Comparison of ENCODE assay signal across 27 cellular contexts in genomic region chr1:232695626-232696025, GRCh38.
"Had no signal": no experiment of that assay in that cellular context is flagged by ENCODE, and none has a peak within 500 bp of the region (broad histone marks: within the 10 kb centered on the region; RNA-seq: fewer than 3 reads in every experiment).

No MANE protein-coding gene starts in this region.

- H3K36me3 Mint-ChIP-seq: memory B cell; stimulated activated memory B cell treated with anti-CD40 and anti-IgM and Interleukin-4, amounts not matched to agents 10 μg/mL and 1 μg/mL and 100 μg/mL, for 72 hours had no signal

- H3K27me3 ChIP-seq: hepatocyte, neutrophil, thyroid gland, transverse colon, upper lobe of left lung, vagina had no signal

- H3K79me2 ChIP-seq: hepatocyte, parathyroid adenoma had no signal

- H2AFZ ChIP-seq: hepatocyte, parathyroid adenoma had no signal

- H3K4me2 ChIP-seq: hepatocyte had no signal

- H3K4me1 Mint-ChIP-seq: memory B cell; stimulated activated memory B cell treated with anti-CD40 and anti-IgM and Interleukin-4, amounts not matched to agents 10 μg/mL and 1 μg/mL and 100 μg/mL, for 72 hours; stimulated activated naive CD8-positive, alpha-beta T cell treated with anti-CD3 and anti-CD28 coated beads, Interleukin-15, amount 100 ng/mL, for 72 hours had no signal

- H3K27ac ChIP-seq: heart right ventricle, hepatocyte, left ventricle myocardium inferior, neutrophil, parathyroid adenoma, thyroid gland, upper lobe of left lung, vagina had no signal

- DNase-seq: heart right ventricle; islet precursor cell; left ventricle myocardium inferior; naive thymus-derived CD8-positive, alpha-beta T cell; occipital lobe; right cardiac atrium; small intestine; stimulated activated CD4-positive, alpha-beta T cell treated with anti-CD3 and anti-CD28 coated beads, Interleukin-1b, Interleukin-23, amount 100 ng/mL, for 48 hours; stimulated activated CD4-positive, alpha-beta T cell treated with anti-CD3 and anti-CD28 coated beads, Interleukin-2, amount 100 ng/mL, for 48 hours; stimulated activated CD4-positive, alpha-beta T cell treated with anti-CD3 and anti-CD28 coated beads, Interleukin-4, amount 100 ng/mL, for 4 hours; stimulated activated CD8-positive, alpha-beta memory T cell treated with anti-CD3 and anti-CD28 coated beads, Interleukin-4, amount 100 ng/mL, for 48 hours; stimulated activated naive CD4-positive, alpha-beta T cell treated with Interleukin-2 at 50 U/mL for 16 hours; stimulated activated naive CD8-positive, alpha-beta T cell treated with anti-CD3 and anti-CD28 coated beads, Interleukin-15, amount 100 ng/mL, for 72 hours; substantia nigra; thyroid gland; transverse colon; upper lobe of left lung had no signal

- H3K27ac Mint-ChIP-seq: memory B cell; naive thymus-derived CD8-positive, alpha-beta T cell; nephron; stimulated activated memory B cell treated with anti-CD40 and anti-IgM and Interleukin-4, amounts not matched to agents 10 μg/mL and 1 μg/mL and 100 μg/mL, for 72 hours had no signal

- H3K36me3 ChIP-seq: heart right ventricle, left ventricle myocardium inferior, neutrophil, thyroid gland, transverse colon, upper lobe of left lung, vagina had no signal

- H3K9me3 ChIP-seq: heart right ventricle, left ventricle myocardium inferior, neutrophil, thyroid gland, transverse colon, upper lobe of left lung, vagina had no signal

- H3K4me3 Mint-ChIP-seq: memory B cell; naive thymus-derived CD8-positive, alpha-beta T cell; nephron; neural crest cell; stimulated activated memory B cell treated with anti-CD40 and anti-IgM and Interleukin-4, amounts not matched to agents 10 μg/mL and 1 μg/mL and 100 μg/mL, for 72 hours; stimulated activated naive CD8-positive, alpha-beta T cell treated with anti-CD3 and anti-CD28 coated beads, Interleukin-15, amount 100 ng/mL, for 72 hours had no signal

- ATAC-seq: naive thymus-derived CD8-positive, alpha-beta T cell; right cardiac atrium; sciatic nerve; stimulated activated memory B cell treated with anti-CD40 and anti-IgM and Interleukin-4, amounts not matched to agents 10 μg/mL and 1 μg/mL and 100 μg/mL, for 72 hours; stimulated activated naive CD8-positive, alpha-beta T cell treated with anti-CD3 and anti-CD28 coated beads, Interleukin-15, amount 100 ng/mL, for 72 hours had no signal

- H3K4me1 ChIP-seq: left ventricle myocardium inferior, parathyroid adenoma, thyroid gland, upper lobe of left lung had no signal

- H3K4me3 ChIP-seq: heart right ventricle, hepatocyte, left ventricle myocardium inferior, lung, thyroid gland, transverse colon, upper lobe of left lung, vagina had no signal

- H3K9ac ChIP-seq: parathyroid adenoma had no signal

- H3K9me3 Mint-ChIP-seq: naive thymus-derived CD8-positive, alpha-beta T cell; nephron; neural crest cell; stimulated activated memory B cell treated with anti-CD40 and anti-IgM and Interleukin-4, amounts not matched to agents 10 μg/mL and 1 μg/mL and 100 μg/mL, for 72 hours; stimulated activated naive CD8-positive, alpha-beta T cell treated with anti-CD3 and anti-CD28 coated beads, Interleukin-15, amount 100 ng/mL, for 72 hours had no signal
